Comparison of ENCODE assay signal across 17 cellular contexts in genomic region chr3:165259518-165260193, GRCh38.
DNase-seq lines count a peak whose midpoint lies in the region; ATAC-seq, FAIRE-seq and TF ChIP-seq lines count a peak whose summit lies in the region.
"Had no signal": no experiment of that assay in that cellular context is flagged by ENCODE, and none has a peak within 500 bp of the region (broad histone marks: within the 10 kb centered on the region; RNA-seq: fewer than 3 reads in every experiment).

No MANE protein-coding gene starts in this region.

- no peak overlapping the region for H3K4me3 Mint-ChIP-seq in neural progenitor cell
- H3K4me3 Mint-ChIP-seq: CD4-positive, CD25-positive, alpha-beta regulatory T cell; naive thymus-derived CD4-positive, alpha-beta T cell had no signal

- peak; percentile 52 for FAIRE-seq in RCC 7860 (lab: Jason Lieb, UNC)
- FAIRE-seq: endometrium, G401.6 had no signal

- H3K4me2 ChIP-seq in neural progenitor cell, result no peak overlapping the region
- H3K4me2 ChIP-seq: SK-N-SH had no signal

- no peaks in the 10 kb centered on the region for H3K9me3 ChIP-seq in neural progenitor cell (ENCODE audit: low read depth)
- H3K9me3 ChIP-seq in left lung, result no peaks in the 10 kb centered on the region
- H3K9me3 ChIP-seq: right atrium auricular region, SK-N-SH, tibial nerve had no signal

- H3K9ac ChIP-seq in neural progenitor cell, result no peak overlapping the region
- H3K9ac ChIP-seq: SK-N-SH had no signal

- no peaks in the 10 kb centered on the region for H3K4me1 Mint-ChIP-seq in neural progenitor cell
- H3K4me1 Mint-ChIP-seq: CD4-positive, CD25-positive, alpha-beta regulatory T cell; naive thymus-derived CD4-positive, alpha-beta T cell had no signal

- peak; percentile 31 for DNase-seq in HS-27A (ENCODE audit: low read depth)
- DNase-seq in RCC 7860 (ENCODE audit: low spot score), result no peak
- DNase-seq in epithelial cell of esophagus (ENCODE audit: low read depth), result peak; percentile 59
- peak; percentile 11 for DNase-seq in neural progenitor cell (ENCODE audit: low spot score)
- no peak for DNase-seq in activated CD4-positive, alpha-beta T cell treated with anti-CD3 and anti-CD28 coated beads, Interleukin-2, amount 50 U/mL, for 4 hours
- DNase-seq in activated gamma-delta T cell (lab: John Stamatoyannopoulos, UW), result no peak
- DNase-seq in left lung, result no peak
- DNase-seq: activated naive CD4-positive, alpha-beta T cell; CD4-positive, CD25-positive, alpha-beta regulatory T cell; central memory CD4-positive, alpha-beta T cell; naive thymus-derived CD4-positive, alpha-beta T cell; SK-N-SH had no signal

- peak overlapping the region; percentile 7 for H3K27ac ChIP-seq in neural progenitor cell
- H3K27ac ChIP-seq in left lung, result no peak overlapping the region
- H3K27ac ChIP-seq: right atrium auricular region, tibial nerve, VCaP had no signal

- H3K4me3 ChIP-seq in epithelial cell of esophagus (ENCODE audit: low read length) (no peak overlapping the region), neural progenitor cell (no peak overlapping the region), left lung (no peak overlapping the region)
- H3K4me3 ChIP-seq: right atrium auricular region, tibial nerve had no signal

- H3K4me1 ChIP-seq in neural progenitor cell, result no peaks in the 10 kb centered on the region
- no peaks in the 10 kb centered on the region for H3K4me1 ChIP-seq in left lung
- H3K4me1 ChIP-seq: right atrium auricular region, tibial nerve had no signal

- TF ChIP-seq CTCF in epithelial cell of esophagus (IDR thresholded peaks at IDR 0.05; ENCODE audit: insufficient read depth, low read depth, low read length, missing control alignments), result no peak
- no peak for TF ChIP-seq CTCF in neural progenitor cell (IDR thresholded peaks at IDR 0.05)
- TF ChIP-seq CTCF in left lung (IDR thresholded peaks at IDR 0.05), result no peak

- no peaks in the 10 kb centered on the region for H3K27me3 Mint-ChIP-seq in neural progenitor cell (ENCODE audit: insufficient read depth, low read depth)
- H3K27me3 Mint-ChIP-seq: CD4-positive, CD25-positive, alpha-beta regulatory T cell; naive thymus-derived CD4-positive, alpha-beta T cell had no signal

- no peaks in the 10 kb centered on the region for H3K9me3 Mint-ChIP-seq in neural progenitor cell

- H4K20me1 ChIP-seq in neural progenitor cell (ENCODE audit: low read depth), result no peaks in the 10 kb centered on the region

- H3K27me3 ChIP-seq in neural progenitor cell (no peaks in the 10 kb centered on the region), left lung (no peaks in the 10 kb centered on the region)
- H3K27me3 ChIP-seq: right atrium auricular region, tibial nerve had no signal

- peak overlapping the region; percentile 58 for H2AFZ ChIP-seq in neural progenitor cell (replicated peaks)

- no peaks in the 10 kb centered on the region for H3F3A ChIP-seq in neural progenitor cell (ENCODE audit: low read depth)

- intact Hi-C loops in left lung (cut with DNase I), result no loop called here

- no peak overlapping the region for H3K27ac Mint-ChIP-seq in neural progenitor cell
- H3K27ac Mint-ChIP-seq: CD4-positive, CD25-positive, alpha-beta regulatory T cell; naive thymus-derived CD4-positive, alpha-beta T cell had no signal

- ATAC-seq in left lung, result no peak
- ATAC-seq: naive thymus-derived CD4-positive, alpha-beta T cell had no signal

- H3K36me3 Mint-ChIP-seq in neural progenitor cell, result no peaks in the 10 kb centered on the region
- H3K36me3 Mint-ChIP-seq: CD4-positive, CD25-positive, alpha-beta regulatory T cell; naive thymus-derived CD4-positive, alpha-beta T cell had no signal

- no peaks in the 10 kb centered on the region for H3K79me2 ChIP-seq in neural progenitor cell (ENCODE audit: low read depth)

- no peaks in the 10 kb centered on the region for H3K36me3 ChIP-seq in neural progenitor cell
- H3K36me3 ChIP-seq in left lung, result no peaks in the 10 kb centered on the region
- H3K36me3 ChIP-seq: right atrium auricular region, tibial nerve had no signal

Comparison
In these comparisons a context has a peak if more than half of its experiments do, and no peak if none do; other contexts are left out.
1. DNase-seq: peak in HS-27A (single experiment), epithelial cell of esophagus (single experiment) and neural progenitor cell (single experiment); none in RCC 7860 (single experiment), activated CD4-positive, alpha-beta T cell treated with anti-CD3 and anti-CD28 coated beads, Interleukin-2, amount 50 U/mL, for 4 hours (0 of 2), activated gamma-delta T cell (single experiment) and left lung (0 of 2).